Comparison of ENCODE assay signal across 8 cellular contexts in genomic region chr19:48169585-48169973, GRCh38. TPM values are rescaled to one million over a fixed set of nuclear protein-coding genes. Genes with fewer than 3 reads are reported as not detected.
DNase-seq lines count a peak whose midpoint lies in the region; ATAC-seq, FAIRE-seq and TF ChIP-seq lines count a peak whose summit lies in the region.

No MANE protein-coding gene starts in this region.

- DNase-seq in NCI-H2081 (lab: John Stamatoyannopoulos, UW) (peak; percentile 52 to 87), NCI-H2081 treated with DMSO at 0.1 percent for 48 hours (lab: John Stamatoyannopoulos, UW) (no peak), HTR-8/SVneo (ENCODE audit: insufficient read length, low spot score) (peak; percentile 67)
- DNase-seq in activated T-cell treated with anti-CD3 and anti-CD28 coated beads, Interleukin-2, amount 50 U/mL, for 24 hours, result peak; percentile 92
- DNase-seq in naive thymus-derived CD4-positive, alpha-beta T cell, result peak; percentile 77 to 95 (median 90)

- ATAC-seq in esophagus mucosa, result peak; percentile 92
- ATAC-seq in naive thymus-derived CD4-positive, alpha-beta T cell, result peak; percentile 85
- peak; percentile 70 for ATAC-seq in stimulated activated memory B cell treated with anti-CD40 and anti-IgM and Interleukin-4, amounts not matched to agents 10 μg/mL and 1 μg/mL and 100 μg/mL, for 72 hours

- H3K27me3 Mint-ChIP-seq in activated T-cell treated with anti-CD3 and anti-CD28 coated beads, Interleukin-2, amount 50 U/mL, for 24 hours, result no peaks in the 10 kb centered on the region
- no peaks in the 10 kb centered on the region for H3K27me3 Mint-ChIP-seq in naive thymus-derived CD4-positive, alpha-beta T cell
- no peaks in the 10 kb centered on the region for H3K27me3 Mint-ChIP-seq in stimulated activated memory B cell treated with anti-CD40 and anti-IgM and Interleukin-4, amounts not matched to agents 10 μg/mL and 1 μg/mL and 100 μg/mL, for 72 hours

- no peaks in the 10 kb centered on the region for H3K9me3 Mint-ChIP-seq in activated T-cell treated with anti-CD3 and anti-CD28 coated beads, Interleukin-2, amount 50 U/mL, for 24 hours
- H3K9me3 Mint-ChIP-seq in naive thymus-derived CD4-positive, alpha-beta T cell, result peaks cover 0 to 1% (median 0%) of the 10 kb centered on the region in 11 donors
- H3K9me3 Mint-ChIP-seq in stimulated activated memory B cell treated with anti-CD40 and anti-IgM and Interleukin-4, amounts not matched to agents 10 μg/mL and 1 μg/mL and 100 μg/mL, for 72 hours, result no peaks in the 10 kb centered on the region

- no peak for FAIRE-seq in HTR-8/SVneo (lab: Jason Lieb, UNC)

- H3K27ac Mint-ChIP-seq in activated T-cell treated with anti-CD3 and anti-CD28 coated beads, Interleukin-2, amount 50 U/mL, for 24 hours, result peak overlapping the region; percentile 100
- peak overlapping the region; percentile 92 to 100 (median 97) for H3K27ac Mint-ChIP-seq in naive thymus-derived CD4-positive, alpha-beta T cell
- peak overlapping the region; percentile 90 for H3K27ac Mint-ChIP-seq in stimulated activated memory B cell treated with anti-CD40 and anti-IgM and Interleukin-4, amounts not matched to agents 10 μg/mL and 1 μg/mL and 100 μg/mL, for 72 hours

- H3K4me1 ChIP-seq in OCI-LY3 (ENCODE audit: low read length), result peaks cover 13% of the 10 kb centered on the region
- H3K4me1 ChIP-seq in naive thymus-derived CD4-positive, alpha-beta T cell (ENCODE audit: control insufficient read depth in 2 of 2, insufficient read depth in 2 of 2, low read length in 2 of 2), result peaks cover 14 to 16% of the 10 kb centered on the region in 2 donors

- peaks cover 22% of the 10 kb centered on the region for H3K36me3 ChIP-seq in OCI-LY3 (replicated peaks; ENCODE audit: low read depth, low read length)
- peaks cover 0 to 26% (median 0%) of the 10 kb centered on the region in 3 experiments for H3K36me3 ChIP-seq in naive thymus-derived CD4-positive, alpha-beta T cell (ENCODE audit: control insufficient read depth in 2 of 3, insufficient read depth in 3 of 3, low read length in 3 of 3)

- POLR2A ChIA-PET in naive thymus-derived CD4-positive, alpha-beta T cell (lab: Charles Lee), result interaction anchor here (1.0 to 1.4 kb wide), 3 partner anchors 34 to 164 kb away, joined by 3 to 6 read pairs (median 4); no protein-coding TSS in a partner anchor

- H3K4me1 Mint-ChIP-seq in activated T-cell treated with anti-CD3 and anti-CD28 coated beads, Interleukin-2, amount 50 U/mL, for 24 hours (ENCODE audit: low read depth), result peaks cover 41% of the 10 kb centered on the region
- H3K4me1 Mint-ChIP-seq in naive thymus-derived CD4-positive, alpha-beta T cell, result peaks cover 20 to 43% (median 28%) of the 10 kb centered on the region in 7 donors
- H3K4me1 Mint-ChIP-seq in stimulated activated memory B cell treated with anti-CD40 and anti-IgM and Interleukin-4, amounts not matched to agents 10 μg/mL and 1 μg/mL and 100 μg/mL, for 72 hours, result peaks cover 22% of the 10 kb centered on the region

- H3K36me3 Mint-ChIP-seq in activated T-cell treated with anti-CD3 and anti-CD28 coated beads, Interleukin-2, amount 50 U/mL, for 24 hours (ENCODE audit: low read depth), result peaks cover 70% of the 10 kb centered on the region
- H3K36me3 Mint-ChIP-seq in naive thymus-derived CD4-positive, alpha-beta T cell, result peaks cover 0 to 25% (median 11%) of the 10 kb centered on the region in 5 donors
- peaks cover 22% of the 10 kb centered on the region for H3K36me3 Mint-ChIP-seq in stimulated activated memory B cell treated with anti-CD40 and anti-IgM and Interleukin-4, amounts not matched to agents 10 μg/mL and 1 μg/mL and 100 μg/mL, for 72 hours

- intact Hi-C loops in naive thymus-derived CD4-positive, alpha-beta T cell (cut with micrococcal nuclease), result loop anchor here in 1 of 2 donors (5.0 to 10.0 kb wide), 2 partner anchors 163 to 895 kb away; partner anchors contain the start of gene INAFM1

- peak overlapping the region; percentile 96 for H3K9ac ChIP-seq in OCI-LY3 (ENCODE audit: low read length)

- H3K4me2 ChIP-seq in OCI-LY3 (ENCODE audit: low read length), result peak overlapping the region; percentile 74

- peak overlapping the region; percentile 94 for H3K4me3 Mint-ChIP-seq in activated T-cell treated with anti-CD3 and anti-CD28 coated beads, Interleukin-2, amount 50 U/mL, for 24 hours
- H3K4me3 Mint-ChIP-seq in naive thymus-derived CD4-positive, alpha-beta T cell, result peak overlapping the region; percentile 90 to 100 (median 97)
- peak overlapping the region; percentile 90 for H3K4me3 Mint-ChIP-seq in stimulated activated memory B cell treated with anti-CD40 and anti-IgM and Interleukin-4, amounts not matched to agents 10 μg/mL and 1 μg/mL and 100 μg/mL, for 72 hours

- TF ChIP-seq CTCF in OCI-LY3 (IDR thresholded peaks at IDR 0.05; ENCODE audit: low read depth, low read length), result no peak

- CTCF ChIA-PET in naive thymus-derived CD4-positive, alpha-beta T cell (lab: Charles Lee), result interaction anchor here (0.6 kb wide), 1 partner anchor 50 kb away, joined by 3 read pairs; no protein-coding TSS in a partner anchor

- H3K4me3 ChIP-seq in OCI-LY3 (ENCODE audit: low read length), result peak overlapping the region; percentile 94
- peak overlapping the region; percentile 98 for H3K4me3 ChIP-seq in naive thymus-derived CD4-positive, alpha-beta T cell (ENCODE audit: low read length)

- H3K27me3 ChIP-seq in OCI-LY3 (ENCODE audit: low read depth, low read length), result no peaks in the 10 kb centered on the region
- H3K27me3 ChIP-seq in naive thymus-derived CD4-positive, alpha-beta T cell (ENCODE audit: control insufficient read depth in 2 of 2, insufficient read depth in 2 of 2, low read length in 2 of 2), result no peaks in the 10 kb centered on the region

- peak overlapping the region; percentile 84 for H3K27ac ChIP-seq in OCI-LY3 (ENCODE audit: low read length)
- H3K27ac ChIP-seq in naive thymus-derived CD4-positive, alpha-beta T cell (ENCODE audit: low read depth, low read length), result peak overlapping the region; percentile 94

- peak overlapping the region; percentile 85; the same call in 1 of the 2 replicates for H2AFZ ChIP-seq in OCI-LY3 (ENCODE audit: low read depth, low read length)

- peaks cover 18% of the 10 kb centered on the region for H4K20me1 ChIP-seq in OCI-LY3 (ENCODE audit: insufficient read depth, low read length)

- H3K9me3 ChIP-seq in OCI-LY3 (ENCODE audit: insufficient read depth, low read length), result no peaks in the 10 kb centered on the region
- no peaks in the 10 kb centered on the region for H3K9me3 ChIP-seq in naive thymus-derived CD4-positive, alpha-beta T cell (ENCODE audit: control insufficient read depth in 2 of 3, low read length in 3 of 3)

- peaks cover 44% of the 10 kb centered on the region for H3K79me2 ChIP-seq in OCI-LY3 (ENCODE audit: low read length)

RNA-seq across cellular contexts. Expression of gene LIG1, which starts 0.6 kb away (rescaled TPM):
- 25.2 TPM for total RNA-seq in esophagus mucosa
- 100 to 1,000 TPM in 4 of 5 experiments, 10 to 100 TPM in 1; 61.0 to 134 (median 122) TPM for total RNA-seq in naive thymus-derived CD4-positive, alpha-beta T cell
- polyA plus RNA-seq in naive thymus-derived CD4-positive, alpha-beta T cell, result 10 to 100 TPM; 38.1 to 44.6 TPM

RNA-seq across cellular contexts. Expression of gene ZSWIM9, which starts 0.9 kb away (rescaled TPM):
- total RNA-seq in esophagus mucosa, result 2.4 TPM
- 10 to 100 TPM in 1 of 5 experiments, 1 to 10 TPM in 4; 5.0 to 11.6 (median 7.4) TPM for total RNA-seq in naive thymus-derived CD4-positive, alpha-beta T cell
- 1 to 10 TPM in 1 of 2 donors, under 1 TPM in 1; 0.82 to 1.0 TPM for polyA plus RNA-seq in naive thymus-derived CD4-positive, alpha-beta T cell

RNA-seq across cellular contexts. Expression of gene PLA2G4C, which starts 59.0 kb away (rescaled TPM):
- total RNA-seq in esophagus mucosa, result 0.32 TPM
- total RNA-seq in naive thymus-derived CD4-positive, alpha-beta T cell, result 10 to 100 TPM in 2 of 5 experiments, 1 to 10 TPM in 3; 3.3 to 21.2 (median 9.1) TPM
- 1 to 10 TPM; 1.2 to 2.3 TPM for polyA plus RNA-seq in naive thymus-derived CD4-positive, alpha-beta T cell
